In the genomic region with DNA sequence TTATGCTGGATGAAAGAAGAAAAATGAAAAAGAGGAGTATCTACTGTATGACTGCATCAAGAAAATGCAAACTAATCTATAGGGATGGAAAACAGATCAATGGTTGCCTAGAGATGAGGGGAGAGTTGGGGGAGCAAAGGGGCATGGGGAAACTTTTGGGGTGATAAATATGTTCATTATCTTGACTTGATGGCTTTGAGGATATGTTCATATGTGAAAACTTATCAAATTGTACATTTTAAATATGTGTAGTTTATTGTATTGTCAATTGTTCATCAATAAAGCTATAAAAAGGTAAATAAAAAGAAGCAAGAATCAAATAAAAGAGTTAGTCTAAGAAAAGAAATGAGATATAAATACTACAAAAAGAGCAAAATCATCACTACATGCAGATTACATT, we compare ENCODE assay signal across 24 cellular contexts. TPM values are rescaled to one million over a fixed set of nuclear protein-coding genes. Genes with fewer than 3 reads are reported as not detected.
"Had no signal": no experiment of that assay in that cellular context is flagged by ENCODE, and none has a peak within 500 bp of the region (broad histone marks: within the 10 kb centered on the region; RNA-seq: fewer than 3 reads in every experiment).

No MANE protein-coding gene starts in this region.

- DNase-seq: IMR-90, Karpas-422, KG1, MG63, NCI-H1092, NCI-H1105 treated with DMSO at 0.1 percent for 48 hours, NCI-H1417 treated with DMSO at 0.1 percent for 48 hours, NCI-H146, NCI-H1694 treated with DMSO at 0.1 percent for 48 hours, NCI-H1930, NCI-H2081, NCI-H2107, NCI-H2227 treated with DMSO at 0.1 percent for 48 hours, NCI-H524, NCI-H526 treated with DMSO at 0.1 percent for 48 hours, NCI-H774, OCI-M1, PC-9, SIG-M5 had no signal

- H2AFZ ChIP-seq: PC-9 had no signal

- H3K9me3 ChIP-seq: MG63, Peyer's patch, SJSA1 had no signal

- H3K27me3 ChIP-seq: Peyer's patch had no signal

- H3K27ac ChIP-seq: PC-9, Peyer's patch, SJSA1, SK-N-MC had no signal

- H3K4me3 ChIP-seq: MG63, PC-9, Peyer's patch, SJSA1, SK-N-MC had no signal

- H3K4me2 ChIP-seq: PC-9 had no signal

- ATAC-seq: Right ventricle myocardium inferior had no signal

- H3K36me3 ChIP-seq: MG63, Peyer's patch, SJSA1 had no signal

- H3K4me1 ChIP-seq: Peyer's patch, SJSA1 had no signal

RNA-seq across cellular contexts. Expression of a gene that starts 19.7 kb away (rescaled TPM):
- total RNA-seq: IMR-90, RPMI7951, SJSA1 had no signal
- polyA plus RNA-seq: IMR-90 had no signal
